Comparison of ENCODE assay signal across 1 cellular context in genomic region chr13:27171830-27172494, GRCh38.
TF ChIP-seq lines count a peak whose summit lies in the region.

No MANE protein-coding gene starts in this region.

TF ChIP-seq in HepG2, 621 proteins besides CTCF, POLR2A, EP300 and RAD21 (continued from another document and continues in another):
- TF ChIP-seq CEBPZ (IDR thresholded peaks at IDR 0.05; ENCODE audit: low read length) (no peak), XRCC5 (optimal IDR thresholded peaks at IDR 0.05; ENCODE audit: low read length) (peak; percentile 70), RFX3 (CRISPR knock-in tag; IDR thresholded peaks at IDR 0.05) (no peak), ZNF503 (CRISPR knock-in tag; IDR thresholded peaks at IDR 0.05) (peak; percentile 23; the same call in 1 of the 2 replicates), CENPBD1 (CRISPR knock-in tag; IDR thresholded peaks at IDR 0.05; ENCODE audit: borderline replicate concordance, low read depth) (no peak), GZF1 (CRISPR knock-in tag; IDR thresholded peaks at IDR 0.05) (0 out of 2 replicates have a peak, but pooled peaks have one; percentile 64), RNF219 (CRISPR knock-in tag; IDR thresholded peaks at IDR 0.05) (no peak), HIVEP1 (CRISPR knock-in tag; IDR thresholded peaks at IDR 0.05) (peak; percentile 46; the same call in 1 of the 2 replicates), KLF15 (CRISPR knock-in tag; IDR thresholded peaks at IDR 0.05; ENCODE audit: borderline replicate concordance) (no peak), MXD1 (CRISPR knock-in tag; IDR thresholded peaks at IDR 0.05) (peak; percentile 59; the same call in 1 of the 2 replicates), PHB2 (IDR thresholded peaks at IDR 0.05; ENCODE audit: partially characterized antibody) (no peak), PRPF4 (IDR thresholded peaks at IDR 0.05; ENCODE audit: low read depth, low read length, poor library complexity, severe bottlenecking) (no peak), HMGXB3 (CRISPR knock-in tag; IDR thresholded peaks at IDR 0.05; ENCODE audit: borderline replicate concordance) (no peak), ZBTB44 (CRISPR knock-in tag; IDR thresholded peaks at IDR 0.05) (no peak), TRAFD1 (CRISPR knock-in tag; IDR thresholded peaks at IDR 0.05; ENCODE audit: borderline replicate concordance) (no peak), ZNF563 (CRISPR knock-in tag; IDR thresholded peaks at IDR 0.05) (no peak), EHMT2 (IDR thresholded peaks at IDR 0.05; ENCODE audit: borderline replicate concordance, low read depth, low read length) (no peak), ARID4A (CRISPR knock-in tag; IDR thresholded peaks at IDR 0.05; ENCODE audit: borderline replicate concordance) (peak; percentile 60; the same call in 1 of the 2 replicates), ZSCAN20 (CRISPR knock-in tag; IDR thresholded peaks at IDR 0.05; ENCODE audit: borderline replicate concordance) (0 out of 2 replicates have a peak, but pooled peaks have one; percentile 50), KLF6 (CRISPR knock-in tag; IDR thresholded peaks at IDR 0.05) (no peak), HMGA1 (CRISPR knock-in tag; conservative IDR thresholded peaks at IDR 0.05) (no peak), HNF4G (IDR thresholded peaks at IDR 0.05; ENCODE audit: borderline replicate concordance, low read depth, low read length) (no peak), HNF4G (CRISPR knock-in tag; IDR thresholded peaks at IDR 0.05; ENCODE audit: borderline replicate concordance, low read depth) (0 out of 2 replicates have a peak, but pooled peaks have one; percentile 40), ZFP41 (CRISPR knock-in tag; IDR thresholded peaks at IDR 0.05; ENCODE audit: borderline replicate concordance) (no peak), MAX (IDR thresholded peaks at IDR 0.05) (peak; percentile 52), TBX2 (CRISPR knock-in tag; IDR thresholded peaks at IDR 0.05; ENCODE audit: borderline replicate concordance) (peak; percentile 41; the same call in 1 of the 2 replicates), KDM3A (CRISPR knock-in tag; IDR thresholded peaks at IDR 0.05; ENCODE audit: low read depth) (0 out of 2 replicates have a peak, but pooled peaks have one; percentile 46), ZNF225 (CRISPR knock-in tag; IDR thresholded peaks at IDR 0.05) (no peak), NPAS2 (CRISPR knock-in tag; IDR thresholded peaks at IDR 0.05; ENCODE audit: borderline replicate concordance) (no peak), POGK (CRISPR knock-in tag; conservative IDR thresholded peaks at IDR 0.05) (peak; percentile 56; the same call in 1 of the 2 replicates), CREM (IDR thresholded peaks at IDR 0.05) (no peak), CREM (CRISPR knock-in tag; IDR thresholded peaks at IDR 0.05) (no peak)
